In the genomic region with DNA sequence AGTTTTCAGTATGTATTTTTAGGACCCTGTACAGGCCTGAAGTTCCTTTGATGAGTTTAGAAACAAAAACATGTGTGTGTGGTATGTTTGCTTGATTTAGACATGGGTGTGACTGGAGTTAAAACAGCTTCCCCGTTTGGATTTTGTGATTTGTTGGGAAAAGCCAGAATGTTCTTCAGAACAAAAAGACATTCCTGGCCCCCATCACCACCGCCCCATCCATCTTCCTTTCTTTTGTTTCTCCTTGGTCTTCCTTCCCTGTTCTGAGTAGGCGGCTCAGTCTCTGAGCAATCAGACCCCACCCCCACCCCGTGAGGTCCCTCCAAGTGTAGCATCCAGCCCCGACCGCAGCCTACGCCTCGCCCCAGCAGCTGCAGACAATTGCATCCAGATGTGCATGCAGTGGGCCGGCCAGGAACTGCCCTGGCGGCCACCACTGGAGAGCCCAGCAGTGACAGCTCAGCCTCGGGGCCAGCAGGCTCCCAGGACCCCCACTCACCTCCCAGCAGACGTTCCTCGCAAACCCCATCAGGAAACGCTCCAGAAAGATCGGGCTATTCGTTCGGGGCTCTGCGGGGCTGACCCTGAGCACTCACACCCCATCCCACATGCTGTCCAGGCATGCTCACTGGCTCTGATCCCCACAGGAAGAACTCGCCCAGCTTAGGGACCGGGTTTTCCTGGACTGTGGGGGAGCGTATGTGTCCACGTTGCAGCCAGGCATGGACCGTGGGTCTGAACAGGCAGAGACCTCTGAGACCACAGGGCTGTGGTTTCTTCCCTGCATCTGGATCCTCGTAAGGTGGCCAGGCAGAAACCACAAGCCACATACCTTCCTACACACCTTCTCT, we compare ENCODE assay signal across 12 cellular contexts.
DNase-seq lines count a peak whose midpoint lies in the region; ATAC-seq and TF ChIP-seq lines count a peak whose summit lies in the region.
"Had no signal": no experiment of that assay in that cellular context is flagged by ENCODE, and none has a peak within 500 bp of the region (broad histone marks: within the 10 kb centered on the region; RNA-seq: fewer than 3 reads in every experiment).

No MANE protein-coding gene starts in this region.

- peak overlapping the region; percentile 33 to 64 for H3K27ac ChIP-seq in breast epithelium

- intact Hi-C loops in breast epithelium (cut with DNase I; ENCODE audit: low total_unique reads) (loop anchor here (5.0 kb wide), 1 partner anchor 181 kb away; no protein-coding TSS in a partner anchor), MCF 10A (cut with micrococcal nuclease) (no loop called here)
- intact Hi-C loops in activated CD4-positive, alpha-beta T cell treated with anti-CD3 and anti-CD28 coated beads, Interleukin-2, amount 10 ng/mL, durations not matched to agents 24 days and 14 days (cut with micrococcal nuclease) = no loop called here

- CTCF ChIA-PET in MCF 10A (lab: Yijun Ruan, JAX) = interaction anchor here (0.6 to 1.4 kb wide), 5 partner anchors 9 to 629 kb away, joined by 3 to 8 read pairs (median 4); no protein-coding TSS in a partner anchor

- TF ChIP-seq POLR2A in breast epithelium (IDR thresholded peaks at IDR 0.05) = no peak

- no peak overlapping the region for H3K4me3 Mint-ChIP-seq in MCF 10A (ENCODE audit: unreplicated experiment)
- H3K4me3 Mint-ChIP-seq in nephron progenitor cell = peak overlapping the region; percentile 7
- H3K4me3 Mint-ChIP-seq in naive thymus-derived CD8-positive, alpha-beta T cell = no peak overlapping the region
- no peak overlapping the region for H3K4me3 Mint-ChIP-seq in activated CD4-positive, alpha-beta T cell treated with anti-CD3 and anti-CD28 coated beads, Interleukin-2, amount 10 ng/mL, durations not matched to agents 24 days and 14 days
- H3K4me3 Mint-ChIP-seq: activated T-cell treated with anti-CD3 and anti-CD28 coated beads, Interleukin-2, amount 50 U/mL, for 24 hours had no signal

- H3K27me3 Mint-ChIP-seq in MCF 10A (ENCODE audit: insufficient read depth, unreplicated experiment) = no peaks in the 10 kb centered on the region
- peaks cover 18% of the 10 kb centered on the region for H3K27me3 Mint-ChIP-seq in nephron progenitor cell (ENCODE audit: low read depth, poor library complexity)
- peaks cover 15 to 62% (median 40%) of the 10 kb centered on the region in 5 donors for H3K27me3 Mint-ChIP-seq in naive thymus-derived CD8-positive, alpha-beta T cell
- peaks cover 34% of the 10 kb centered on the region for H3K27me3 Mint-ChIP-seq in activated CD4-positive, alpha-beta T cell treated with anti-CD3 and anti-CD28 coated beads, Interleukin-2, amount 10 ng/mL, durations not matched to agents 24 days and 14 days

- no peak overlapping the region for H3K27ac Mint-ChIP-seq in MCF 10A (ENCODE audit: low read depth, unreplicated experiment)
- peak overlapping the region; percentile 10 for H3K27ac Mint-ChIP-seq in nephron progenitor cell
- H3K27ac Mint-ChIP-seq in naive thymus-derived CD8-positive, alpha-beta T cell = no peak overlapping the region
- no peak overlapping the region for H3K27ac Mint-ChIP-seq in activated CD4-positive, alpha-beta T cell treated with anti-CD3 and anti-CD28 coated beads, Interleukin-2, amount 10 ng/mL, durations not matched to agents 24 days and 14 days
- H3K27ac Mint-ChIP-seq: activated T-cell treated with anti-CD3 and anti-CD28 coated beads, Interleukin-2, amount 50 U/mL, for 24 hours had no signal

- peaks cover 9% of the 10 kb centered on the region for H3K4me1 Mint-ChIP-seq in MCF 10A (ENCODE audit: insufficient read depth, unreplicated experiment)
- peaks cover 62% of the 10 kb centered on the region for H3K4me1 Mint-ChIP-seq in nephron progenitor cell
- H3K4me1 Mint-ChIP-seq in naive thymus-derived CD8-positive, alpha-beta T cell = peaks cover 4 to 13% (median 8%) of the 10 kb centered on the region in 4 donors
- H3K4me1 Mint-ChIP-seq in activated CD4-positive, alpha-beta T cell treated with anti-CD3 and anti-CD28 coated beads, Interleukin-2, amount 10 ng/mL, durations not matched to agents 24 days and 14 days = peaks cover 3% of the 10 kb centered on the region

- H3K9me3 ChIP-seq in breast epithelium = no peaks in the 10 kb centered on the region

- peak in 1 of 3 donors; percentile 43 for TF ChIP-seq CTCF in breast epithelium (IDR thresholded peaks at IDR 0.05)
- no peak for TF ChIP-seq CTCF in MCF 10A (IDR thresholded peaks at IDR 0.05; ENCODE audit: unreplicated experiment)
- no peak for TF ChIP-seq CTCF in nephron progenitor cell (IDR thresholded peaks at IDR 0.05)

- ATAC-seq in HG02884 (IDR thresholded peaks at IDR 0.05; ENCODE audit: unreplicated experiment) = no peak
- ATAC-seq in naive thymus-derived CD8-positive, alpha-beta T cell = no peak
- ATAC-seq in HG03039 (IDR thresholded peaks at IDR 0.05; ENCODE audit: unreplicated experiment) = no peak
- ATAC-seq: GM12878 had no signal

- H3K36me3 Mint-ChIP-seq in MCF 10A (ENCODE audit: insufficient read depth, unreplicated experiment) (no peaks in the 10 kb centered on the region), nephron progenitor cell (ENCODE audit: low read depth) (no peaks in the 10 kb centered on the region)
- H3K36me3 Mint-ChIP-seq in naive thymus-derived CD8-positive, alpha-beta T cell = no peaks in the 10 kb centered on the region
- no peaks in the 10 kb centered on the region for H3K36me3 Mint-ChIP-seq in activated CD4-positive, alpha-beta T cell treated with anti-CD3 and anti-CD28 coated beads, Interleukin-2, amount 10 ng/mL, durations not matched to agents 24 days and 14 days (ENCODE audit: low read depth)

- H3K4me1 ChIP-seq in breast epithelium = no peaks in the 10 kb centered on the region

- DNase-seq in breast epithelium (ENCODE audit: low spot score in 2 of 2) (peak; percentile 48 to 49), MCF 10A (ENCODE audit: unreplicated experiment) (no peak), fibroblast of peridontal ligament (ENCODE audit: extremely low read depth) (peak; percentile 93), nephron progenitor cell (peak; percentile 67)
- DNase-seq in naive thymus-derived CD8-positive, alpha-beta T cell = no peak
- DNase-seq in activated CD4-positive, alpha-beta T cell treated with anti-CD3 and anti-CD28 coated beads, Interleukin-2, amount 10 ng/mL, durations not matched to agents 24 days and 14 days = no peak
- DNase-seq: activated T-cell treated with anti-CD3 and anti-CD28 coated beads, Interleukin-2, amount 50 U/mL, for 24 hours; NCI-H2171; T-helper 1 cell had no signal

- POLR2A ChIA-PET in MCF 10A (lab: Yijun Ruan, JAX) = no interaction called here
- POLR2A ChIA-PET in naive thymus-derived CD8-positive, alpha-beta T cell (lab: Charles Lee) = no interaction called here

- H3K9me3 Mint-ChIP-seq in MCF 10A (ENCODE audit: unreplicated experiment) = no peaks in the 10 kb centered on the region
- no peaks in the 10 kb centered on the region for H3K9me3 Mint-ChIP-seq in nephron progenitor cell
- no peaks in the 10 kb centered on the region for H3K9me3 Mint-ChIP-seq in naive thymus-derived CD8-positive, alpha-beta T cell
- H3K9me3 Mint-ChIP-seq in activated CD4-positive, alpha-beta T cell treated with anti-CD3 and anti-CD28 coated beads, Interleukin-2, amount 10 ng/mL, durations not matched to agents 24 days and 14 days = no peaks in the 10 kb centered on the region
- H3K9me3 Mint-ChIP-seq: activated T-cell treated with anti-CD3 and anti-CD28 coated beads, Interleukin-2, amount 50 U/mL, for 24 hours had no signal

- H3K4me3 ChIP-seq in breast epithelium = no peak overlapping the region
- H3K4me3 ChIP-seq: GM12878 had no signal

- no TSS peak for BruUV-seq in MCF 10A (replicated peaks; lab: Mats Ljungman, UMichigan)

- H3K36me3 ChIP-seq in breast epithelium = no peaks in the 10 kb centered on the region

- H3K27me3 ChIP-seq in breast epithelium = no peaks in the 10 kb centered on the region

Comparison
In these comparisons a context has a peak if more than half of its experiments do, and no peak if none do; other contexts are left out.
1. DNase-seq: peak in breast epithelium (2 of 2), fibroblast of peridontal ligament (single experiment) and nephron progenitor cell (single experiment); none in MCF 10A (single experiment), naive thymus-derived CD8-positive, alpha-beta T cell (0 of 10) and activated CD4-positive, alpha-beta T cell treated with anti-CD3 and anti-CD28 coated beads, Interleukin-2, amount 10 ng/mL, durations not matched to agents 24 days and 14 days (single experiment).